22 cellular contexts compared by ENCODE assay signal in the genomic region with DNA sequence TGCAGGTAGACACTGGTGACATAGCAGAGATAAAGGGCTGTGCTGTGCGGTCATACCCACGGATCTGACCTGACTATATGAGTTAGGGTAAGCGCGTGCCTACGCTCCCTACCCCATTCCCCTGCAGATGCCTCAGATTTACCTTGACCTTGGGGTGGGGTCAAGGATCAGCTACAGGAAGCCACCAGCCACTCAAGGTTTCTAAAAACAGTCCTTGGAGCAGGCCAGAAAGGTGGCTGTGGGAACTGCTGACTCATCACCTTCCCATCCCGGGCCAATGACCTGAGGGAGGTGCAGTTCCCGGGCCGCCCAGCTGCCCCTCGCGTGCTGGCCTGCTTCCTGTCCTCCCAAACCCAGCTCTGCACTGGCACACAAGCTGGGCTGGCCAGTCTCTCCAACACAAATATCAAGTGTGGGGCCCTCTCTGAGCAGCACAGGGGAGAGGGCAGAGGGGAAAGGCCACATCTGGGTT. TPM values are rescaled to one million over a fixed set of nuclear protein-coding genes. Genes with fewer than 3 reads are reported as not detected.
DNase-seq lines count a peak whose midpoint lies in the region; ATAC-seq and TF ChIP-seq lines count a peak whose summit lies in the region.
"Had no signal": no experiment of that assay in that cellular context is flagged by ENCODE, and none has a peak within 500 bp of the region (broad histone marks: within the 10 kb centered on the region; RNA-seq: fewer than 3 reads in every experiment).

No MANE protein-coding gene starts in this region.

- H3K36me3 ChIP-seq in Caco-2 (ENCODE audit: control insufficient read depth, insufficient read depth, low read length) (peaks cover 1% of the 10 kb centered on the region; the same call in 1 of the 2 replicates), hepatocyte (replicated peaks; ENCODE audit: insufficient read depth, low read depth) (no peaks in the 10 kb centered on the region), muscle layer of duodenum (ENCODE audit: control insufficient read depth in 1 of 2, insufficient read depth in 2 of 2, low read length in 2 of 2) (no peaks in the 10 kb centered on the region)
- H3K36me3 ChIP-seq: SJCRH30 had no signal

- no peak overlapping the region for H3K4me2 ChIP-seq in hepatocyte
- H3K4me2 ChIP-seq: smooth muscle cell had no signal

- no peak for ATAC-seq in sciatic nerve
- ATAC-seq: natural killer cell had no signal

- H3K4me1 ChIP-seq in Caco-2 (peaks cover 100% of the 10 kb centered on the region), hepatocyte (ENCODE audit: insufficient read depth) (peaks cover 72% of the 10 kb centered on the region), muscle layer of duodenum (ENCODE audit: control insufficient read depth in 1 of 2, insufficient read depth in 2 of 2, low read length in 2 of 2) (peaks cover 16% of the 10 kb centered on the region in 2 donors)

- no peak overlapping the region for H2AFZ ChIP-seq in hepatocyte

- H3K36me3 Mint-ChIP-seq in Caco-2 (ENCODE audit: insufficient read depth, unreplicated experiment) = peaks cover 17% of the 10 kb centered on the region
- H3K36me3 Mint-ChIP-seq: activated naive CD8-positive, alpha-beta T cell; CD4-positive, alpha-beta memory T cell; natural killer cell had no signal

- H3K27me3 ChIP-seq in Caco-2 (replicated peaks; ENCODE audit: control insufficient read depth, insufficient read depth, low read length) (no peaks in the 10 kb centered on the region), hepatocyte (no peaks in the 10 kb centered on the region), muscle layer of duodenum (ENCODE audit: low read depth, low read length) (no peaks in the 10 kb centered on the region)
- H3K27me3 ChIP-seq: SJCRH30 had no signal

- no TSS peak for BruUV-seq in Caco-2 (replicated peaks; lab: Mats Ljungman, UMichigan)

- no peak for TF ChIP-seq CTCF in Caco-2 (IDR thresholded peaks at IDR 0.05; ENCODE audit: insufficient read depth in 1 of 2, low read depth in 1 of 2, low read length in 1 of 2, severe bottlenecking in 1 of 2, unreplicated experiment in 1 of 2)
- no peak for TF ChIP-seq CTCF in hepatocyte (IDR thresholded peaks at IDR 0.05; ENCODE audit: poor library complexity)

- H3K9me3 Mint-ChIP-seq in Caco-2 (ENCODE audit: unreplicated experiment) = no peaks in the 10 kb centered on the region
- H3K9me3 Mint-ChIP-seq: activated T-helper 1 cell treated with anti-CD3 and anti-CD28 coated beads, Interleukin-12 subunit alpha, Interleukin-12 subunit beta, Interleukin-2, Interleukin-4 antibody, amounts not matched to agents 30 ng/mL and 10 ng/mL and 1 ng/mL, durations not matched to agents 14 hours and 24 hours and 36 hours; CD4-positive, alpha-beta memory T cell; natural killer cell; T-helper 2 cell treated with Interferon-gamma antibody and Interleukin-4, amounts not matched to agents 5 μg/mL and 100 μg/mL, for 36 hours had no signal

- H3K27ac ChIP-seq in hepatocyte = peak overlapping the region; percentile 89
- peak overlapping the region; percentile 21 for H3K27ac ChIP-seq in muscle layer of duodenum (ENCODE audit: low read length)
- H3K27ac ChIP-seq: SJCRH30 had no signal

- H3K4me3 ChIP-seq in Caco-2 (ENCODE audit: low read depth, low read length) (no peak overlapping the region), hepatocyte (no peak overlapping the region), muscle layer of duodenum (ENCODE audit: low read depth in 1 of 2, low read length in 2 of 2) (no peak overlapping the region)
- H3K4me3 ChIP-seq: SJCRH30, smooth muscle cell had no signal

- H3K9me3 ChIP-seq in Caco-2 (no peaks in the 10 kb centered on the region), hepatocyte (ENCODE audit: low read depth) (no peaks in the 10 kb centered on the region), muscle layer of duodenum (ENCODE audit: control insufficient read depth in 1 of 2, low read length in 2 of 2) (no peaks in the 10 kb centered on the region)
- H3K9me3 ChIP-seq: SJCRH30 had no signal

- H3K27ac Mint-ChIP-seq in Caco-2 (ENCODE audit: unreplicated experiment) = peak overlapping the region; percentile 96
- H3K27ac Mint-ChIP-seq: activated naive CD8-positive, alpha-beta T cell; activated T-helper 1 cell treated with anti-CD3 and anti-CD28 coated beads, Interleukin-12 subunit alpha, Interleukin-12 subunit beta, Interleukin-2, Interleukin-4 antibody, amounts not matched to agents 30 ng/mL and 10 ng/mL and 1 ng/mL, durations not matched to agents 14 hours and 24 hours and 36 hours; natural killer cell; progenitor cell of endocrine pancreas had no signal

- CTCF ChIA-PET in Caco-2 (lab: Charles Lee) = interaction anchor here (2.9 kb wide), 1 partner anchor 16 kb away, joined by 12 read pairs; no protein-coding TSS in a partner anchor

- H3K9me2 ChIP-seq in hepatocyte (replicated peaks; ENCODE audit: insufficient read depth) = no peaks in the 10 kb centered on the region

- intact Hi-C loops in Caco-2 (cut with micrococcal nuclease; ENCODE audit: unreplicated experiment) (no loop called here), sciatic nerve (cut with DNase I) (no loop called here)

- 69% methylated on average over 10 of the region's 10 CpGs for WGBS in hepatocyte (ENCODE audit: low lambda C conversion rate, missing lambda C conversion rate)

- peaks cover 57% of the 10 kb centered on the region for H3K4me1 Mint-ChIP-seq in Caco-2 (ENCODE audit: low read depth, unreplicated experiment)
- H3K4me1 Mint-ChIP-seq: natural killer cell had no signal

- H3K79me2 ChIP-seq in hepatocyte = peaks cover 9% of the 10 kb centered on the region

- H4K20me1 ChIP-seq in hepatocyte (ENCODE audit: insufficient read depth, poor library complexity, severe bottlenecking) = no peaks in the 10 kb centered on the region

- no peaks in the 10 kb centered on the region for H3K27me3 Mint-ChIP-seq in Caco-2 (ENCODE audit: insufficient read depth, unreplicated experiment)
- H3K27me3 Mint-ChIP-seq: activated naive CD8-positive, alpha-beta T cell; CD4-positive, alpha-beta memory T cell had no signal

- H3K4me3 Mint-ChIP-seq in Caco-2 (ENCODE audit: unreplicated experiment) = no peak overlapping the region
- H3K4me3 Mint-ChIP-seq: activated naive CD8-positive, alpha-beta T cell; activated T-helper 1 cell treated with anti-CD3 and anti-CD28 coated beads, Interleukin-12 subunit alpha, Interleukin-12 subunit beta, Interleukin-2, Interleukin-4 antibody, amounts not matched to agents 30 ng/mL and 10 ng/mL and 1 ng/mL, durations not matched to agents 14 hours and 24 hours and 36 hours; CD4-positive, alpha-beta memory T cell; natural killer cell had no signal

- POLR2A ChIA-PET in Caco-2 (lab: Charles Lee) = no interaction called here

- no peak for DNase-seq in Caco-2
- DNase-seq in NCI-H226 = peak; percentile 23
- peak; percentile 58 for DNase-seq in hepatocyte (ENCODE audit: low spot score)
- no peak for DNase-seq in DMS79 (lab: John Stamatoyannopoulos, UW)
- DNase-seq in hepatic stellate cell (ENCODE audit: low spot score) = no peak
- no peak for DNase-seq in Kasumi-1 (lab: John Stamatoyannopoulos, UW)
- DNase-seq in sciatic nerve (ENCODE audit: low spot score) = no peak
- DNase-seq: CD4-positive, alpha-beta memory T cell; glutamatergic neuron; GOT3; natural killer cell; NCI-H1417; NCI-H748 treated with DMSO at 0.1 percent for 48 hours; SJCRH30; stimulated activated CD4-positive, alpha-beta T cell treated with anti-CD3 and anti-CD28 coated beads, Interleukin-4, amount 100 ng/mL, for 4 hours; substantia nigra had no signal

RNA-seq across cellular contexts. Expression of a gene that starts 23.0 kb away (rescaled TPM):
- total RNA-seq in Caco-2 (2022) (19.8 and 20.9 TPM in 2 replicates), hepatocyte (11.4 and 11.6 TPM in 2 replicates), sciatic nerve (15.6 TPM)
- polyA plus RNA-seq in hepatocyte = 6.6 and 10.7 TPM in 2 replicates
- total RNA-seq: smooth muscle cell had no signal
- polyA plus RNA-seq: smooth muscle cell had no signal

Comparison
In these comparisons a context has a peak if more than half of its experiments do, and no peak if none do; other contexts are left out.
1. DNase-seq: peak in NCI-H226 (single experiment) and hepatocyte (single experiment); none in Caco-2 (0 of 2), DMS79 (single experiment), hepatic stellate cell (single experiment), Kasumi-1 (0 of 2) and sciatic nerve (single experiment).